In genomic region chr16:67668495-67669157, GRCh38 we compare ENCODE assay signal across 1 cellular context.
TF ChIP-seq lines count a peak whose summit lies in the region.

No MANE protein-coding gene starts in this region.

TF ChIP-seq in endothelial cell of umbilical vein, 7 proteins besides CTCF, POLR2A, EP300 and RAD21:
- TF ChIP-seq JUN (IDR thresholded peaks at IDR 0.05; ENCODE audit: borderline replicate concordance, insufficient read depth, insufficient read length, low read depth), result no peak
- TF ChIP-seq FOS (IDR thresholded peaks at IDR 0.05; ENCODE audit: borderline replicate concordance, insufficient read depth, low read length), result no peak
- no peak for TF ChIP-seq GATA2 (IDR thresholded peaks at IDR 0.05; ENCODE audit: insufficient read depth, insufficient read length, low read depth, low read length)
- TF ChIP-seq MAX (IDR thresholded peaks at IDR 0.05; ENCODE audit: insufficient read depth, insufficient read length), result no peak
- no peak for TF ChIP-seq EZH2 (IDR thresholded peaks at IDR 0.05; ENCODE audit: borderline replicate concordance, low read depth, low read length, severe bottlenecking)
- TF ChIP-seq POLR2AphosphoS5 (IDR thresholded peaks at IDR 0.05; ENCODE audit: insufficient read depth, low read depth, low read length), result no peak
- no peak for TF ChIP-seq MYC (IDR thresholded peaks at IDR 0.05; ENCODE audit: low read depth, low read length)
TF ChIP-seq in endothelial cell of umbilical vein: peak in this region for 0.
